8 cellular contexts compared by ENCODE assay signal in the genomic region with DNA sequence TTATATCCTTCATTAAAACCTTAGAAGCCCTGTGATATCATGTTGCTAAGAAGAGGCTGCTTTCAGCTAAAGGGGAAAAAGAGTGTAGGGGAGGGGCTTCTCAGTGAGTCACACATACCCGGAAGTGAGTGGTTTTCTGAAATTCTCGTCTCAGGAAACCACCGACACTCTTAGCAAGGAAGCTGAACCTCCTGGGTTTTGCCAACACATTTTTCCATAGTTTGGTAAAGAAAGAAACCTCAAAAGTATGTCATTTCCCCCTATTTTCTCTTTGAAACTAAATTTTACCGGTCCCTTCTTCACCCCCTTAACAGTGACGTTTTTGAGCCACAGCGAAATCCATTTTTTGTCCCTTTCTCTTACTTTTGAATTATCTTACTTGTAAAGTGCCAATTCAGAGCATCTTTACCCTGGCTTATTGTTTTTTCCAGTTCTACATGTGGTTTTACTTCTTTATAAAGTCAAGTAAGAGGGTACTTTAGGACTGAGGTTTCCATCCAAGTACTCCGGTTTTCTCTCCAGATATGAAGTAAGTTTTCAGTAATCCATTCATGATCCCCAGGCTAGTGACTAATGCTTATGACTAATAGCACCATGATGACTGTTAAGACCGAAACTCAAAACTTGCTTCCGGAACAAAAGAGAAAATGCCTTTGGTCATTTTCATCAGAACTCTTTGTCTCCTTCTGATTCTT.
A peak's percentile ranks its signal among the peaks of the same experiment; 100 is the strongest.
DNase-seq lines count a peak whose midpoint lies in the region; ATAC-seq and TF ChIP-seq lines count a peak whose summit lies in the region.

No MANE protein-coding gene starts in this region.

- no peaks in the 10 kb centered on the region for H3K79me2 ChIP-seq in DND-41 (ENCODE audit: insufficient read depth, low read length)

- H3K4me3 ChIP-seq in DND-41 (ENCODE audit: low read depth in 1 of 2, low read length in 2 of 2) (peak overlapping the region in 1 of 2 experiments; percentile 49; a peak in 2 of 4 replicates), Caco-2 (ENCODE audit: low read depth, low read length) (no peak overlapping the region)

- H3K27ac Mint-ChIP-seq in IgD-negative memory B cell (peak overlapping the region; percentile 79 to 88 (median 81)), memory B cell (peak overlapping the region; percentile 98), Caco-2 (ENCODE audit: unreplicated experiment) (no peak overlapping the region)

- peak overlapping the region; percentile 64 for H3K27ac ChIP-seq in DND-41 (ENCODE audit: low read length)
- peak overlapping the region; percentile 43 for H3K27ac ChIP-seq in cingulate gyrus (ENCODE audit: low read depth, low read length)

- H3K27me3 Mint-ChIP-seq in IgD-negative memory B cell (no peaks in the 10 kb centered on the region), memory B cell (no peaks in the 10 kb centered on the region), Caco-2 (ENCODE audit: insufficient read depth, unreplicated experiment) (no peaks in the 10 kb centered on the region)

- H3K4me1 Mint-ChIP-seq in IgD-negative memory B cell (peaks cover 14 to 21% (median 17%) of the 10 kb centered on the region in 3 donors), memory B cell (peaks cover 11% of the 10 kb centered on the region), Caco-2 (ENCODE audit: low read depth, unreplicated experiment) (peaks cover 6% of the 10 kb centered on the region)

- ATAC-seq in DND-41 (ENCODE audit: insufficient read depth, low read depth) (peak; percentile 98), GM21529 (IDR thresholded peaks at IDR 0.05; ENCODE audit: unreplicated experiment) (peak; percentile 87), memory B cell (ENCODE audit: low read depth) (peak; percentile 99)

- H2AFZ ChIP-seq in DND-41 (ENCODE audit: low read depth, low read length): peak overlapping the region; percentile 61

- H3K9me3 Mint-ChIP-seq in IgD-negative memory B cell (no peaks in the 10 kb centered on the region), memory B cell (no peaks in the 10 kb centered on the region), Caco-2 (ENCODE audit: unreplicated experiment) (no peaks in the 10 kb centered on the region)

- intact Hi-C loops in Caco-2 (cut with micrococcal nuclease; ENCODE audit: unreplicated experiment): loop anchor here (10.0 kb wide), 1 partner anchor 524 kb away; the partner anchor contains the start of gene L3MBTL3

- TF ChIP-seq CTCF in DND-41 (IDR thresholded peaks at IDR 0.05; ENCODE audit: borderline replicate concordance, extremely low read depth, low read length, poor library complexity, severe bottlenecking): no peak
- TF ChIP-seq CTCF in Caco-2 (IDR thresholded peaks at IDR 0.05; ENCODE audit: insufficient read depth in 1 of 2, low read depth in 1 of 2, low read length in 1 of 2, severe bottlenecking in 1 of 2, unreplicated experiment in 1 of 2): no peak

- H3K4me2 ChIP-seq in DND-41 (ENCODE audit: insufficient read depth, low read length): peak overlapping the region; percentile 61

- peak; percentile 74 for DNase-seq in DND-41
- DNase-seq in activated CD4-positive, CD25-positive, alpha-beta regulatory T cell (lab: John Stamatoyannopoulos, UW): peak in 3 of 4 experiments; percentile 2 to 24 (median 23)
- DNase-seq in memory B cell (ENCODE audit: low spot score in 2 of 2): peak; percentile 20 to 57
- DNase-seq in stimulated activated CD8-positive, alpha-beta memory T cell treated with anti-CD3 and anti-CD28 coated beads, Interleukin-7, amount 100 ng/mL, for 4 hours (ENCODE audit: low read depth in 2 of 2): peak; percentile 51 to 69
- DNase-seq in Caco-2: no peak

- POLR2A ChIA-PET in Caco-2 (lab: Charles Lee): no interaction called here

- H3K4me3 Mint-ChIP-seq in IgD-negative memory B cell (peak overlapping the region; percentile 71 to 93 (median 82)), memory B cell (peak overlapping the region; percentile 85), Caco-2 (ENCODE audit: unreplicated experiment) (no peak overlapping the region)

- CTCF ChIA-PET in Caco-2 (lab: Charles Lee): no interaction called here

- H3K36me3 Mint-ChIP-seq in IgD-negative memory B cell (no peaks in the 10 kb centered on the region), memory B cell (no peaks in the 10 kb centered on the region), Caco-2 (ENCODE audit: insufficient read depth, unreplicated experiment) (no peaks in the 10 kb centered on the region)

- H3K27me3 ChIP-seq in DND-41 (ENCODE audit: insufficient read depth, low read length, poor library complexity) (no peaks in the 10 kb centered on the region), Caco-2 (replicated peaks; ENCODE audit: control insufficient read depth, insufficient read depth, low read length) (no peaks in the 10 kb centered on the region)

- H3K9me3 ChIP-seq in DND-41 (ENCODE audit: insufficient read depth, low read length, severe bottlenecking): no peaks in the 10 kb centered on the region
- no peaks in the 10 kb centered on the region for H3K9me3 ChIP-seq in Caco-2

- BruUV-seq in Caco-2 (replicated peaks; lab: Mats Ljungman, UMichigan): no TSS peak

- peak overlapping the region; percentile 22; the same call in 1 of the 2 replicates for H3K9ac ChIP-seq in DND-41 (ENCODE audit: low read depth, low read length)

- H3K4me1 ChIP-seq in DND-41 (ENCODE audit: insufficient read depth, low read length): peaks cover 24% of the 10 kb centered on the region
- H3K4me1 ChIP-seq in Caco-2: peaks cover 35% of the 10 kb centered on the region

- no peaks in the 10 kb centered on the region for H3K36me3 ChIP-seq in DND-41 (ENCODE audit: insufficient read depth, low read length)
- no peaks in the 10 kb centered on the region for H3K36me3 ChIP-seq in Caco-2 (ENCODE audit: control insufficient read depth, insufficient read depth, low read length)

- no peaks in the 10 kb centered on the region for H4K20me1 ChIP-seq in DND-41 (ENCODE audit: insufficient read depth, low read length)

Comparison
In these comparisons a context has a peak if more than half of its experiments do, and no peak if none do; other contexts are left out.
1. DNase-seq: peak in DND-41 (single experiment), activated CD4-positive, CD25-positive, alpha-beta regulatory T cell (3 of 4), memory B cell (2 of 2) and stimulated activated CD8-positive, alpha-beta memory T cell treated with anti-CD3 and anti-CD28 coated beads, Interleukin-7, amount 100 ng/mL, for 4 hours (2 of 2); none in Caco-2 (0 of 2).
2. Peak in every context shown above with its lines, with median percentiles within 50 percentile points of each other: ATAC-seq.